8 cellular contexts compared by ENCODE assay signal in the genomic region with DNA sequence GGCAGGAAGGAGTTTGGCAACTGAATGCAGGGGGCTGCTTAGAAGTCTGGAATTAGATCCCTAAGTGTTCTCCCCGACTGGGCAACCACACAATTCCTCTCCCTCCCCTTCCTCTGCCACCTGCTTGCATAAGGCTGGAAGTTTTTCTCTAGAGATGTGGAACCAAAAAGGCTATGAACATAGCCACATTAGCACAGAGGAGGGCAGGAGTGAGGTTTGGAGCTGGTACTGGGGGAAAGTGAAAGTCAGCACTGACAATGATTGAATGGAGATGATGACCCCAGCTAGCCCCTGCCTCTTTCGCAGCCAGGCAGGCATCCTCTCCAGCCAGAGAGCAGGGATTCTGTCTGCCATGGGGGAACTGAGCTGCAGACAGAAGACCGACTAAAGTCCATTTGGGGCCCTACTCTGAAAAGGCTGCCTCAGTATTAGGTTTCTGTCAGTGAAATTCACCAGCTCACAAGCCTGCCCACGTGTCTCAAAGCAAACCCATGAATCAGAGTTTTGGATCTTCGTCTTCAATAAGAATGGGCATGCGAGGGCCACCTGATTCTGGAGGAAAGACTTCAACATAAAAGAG.
DNase-seq lines count a peak whose midpoint lies in the region; ATAC-seq and TF ChIP-seq lines count a peak whose summit lies in the region.

No MANE protein-coding gene starts in this region.

- peaks cover 12% of the 10 kb centered on the region for H3K4me1 ChIP-seq in DND-41 (ENCODE audit: insufficient read depth, low read length)

- ATAC-seq in DND-41 (ENCODE audit: insufficient read depth, low read depth): peak; percentile 78
- no peak for ATAC-seq in natural killer cell treated with Interleukin-12 subunit alpha and Interleukin-12 subunit beta and Interleukin-15 and Interleukin-18, amount 100 ng/mL, for 72 hours
- no peak for ATAC-seq in GM19395 (IDR thresholded peaks at IDR 0.05; ENCODE audit: unreplicated experiment)
- ATAC-seq in GM18907 (IDR thresholded peaks at IDR 0.05; ENCODE audit: unreplicated experiment): no peak

- DNase-seq in DND-41 (peak; percentile 18), NCI-H146 (lab: John Stamatoyannopoulos, UW) (peak; percentile 26), coronary artery (ENCODE audit: low spot score) (no peak), DMS53 (lab: John Stamatoyannopoulos, UW) (no peak), kidney glomerular epithelial cell (lab: John Stamatoyannopoulos, UW) (no peak)
- DNase-seq in natural killer cell treated with Interleukin-12 subunit alpha and Interleukin-12 subunit beta and Interleukin-15 and Interleukin-18, amount 100 ng/mL, for 72 hours (ENCODE audit: low spot score): no peak

- H3K27me3 Mint-ChIP-seq in natural killer cell treated with Interleukin-12 subunit alpha and Interleukin-12 subunit beta and Interleukin-15 and Interleukin-18, amount 100 ng/mL, for 72 hours: no peaks in the 10 kb centered on the region

- no peaks in the 10 kb centered on the region for H3K79me2 ChIP-seq in DND-41 (ENCODE audit: insufficient read depth, low read length)

- H3K27ac Mint-ChIP-seq in natural killer cell treated with Interleukin-12 subunit alpha and Interleukin-12 subunit beta and Interleukin-15 and Interleukin-18, amount 100 ng/mL, for 72 hours: peak overlapping the region; percentile 24 to 78

- no peaks in the 10 kb centered on the region for H3K36me3 Mint-ChIP-seq in natural killer cell treated with Interleukin-12 subunit alpha and Interleukin-12 subunit beta and Interleukin-15 and Interleukin-18, amount 100 ng/mL, for 72 hours

- H3K9ac ChIP-seq in DND-41 (ENCODE audit: low read depth, low read length): no peak overlapping the region

- H3K4me3 ChIP-seq in DND-41 (ENCODE audit: low read depth in 1 of 2, low read length in 2 of 2): no peak overlapping the region
- peak overlapping the region; percentile 35 for H3K4me3 ChIP-seq in coronary artery

- peaks cover 11 to 16% of the 10 kb centered on the region in 2 donors for H3K4me1 Mint-ChIP-seq in natural killer cell treated with Interleukin-12 subunit alpha and Interleukin-12 subunit beta and Interleukin-15 and Interleukin-18, amount 100 ng/mL, for 72 hours (ENCODE audit: low read depth in 2 of 2)

- no peaks in the 10 kb centered on the region for H3K27me3 ChIP-seq in DND-41 (ENCODE audit: insufficient read depth, low read length, poor library complexity)

- H3K4me2 ChIP-seq in DND-41 (ENCODE audit: insufficient read depth, low read length): peak overlapping the region; percentile 16; the same call in 1 of the 2 replicates

- peak overlapping the region; percentile 71 for H3K4me3 Mint-ChIP-seq in natural killer cell treated with Interleukin-12 subunit alpha and Interleukin-12 subunit beta and Interleukin-15 and Interleukin-18, amount 100 ng/mL, for 72 hours

- no peaks in the 10 kb centered on the region for H3K9me3 ChIP-seq in DND-41 (ENCODE audit: insufficient read depth, low read length, severe bottlenecking)

- H3K36me3 ChIP-seq in DND-41 (ENCODE audit: insufficient read depth, low read length): no peaks in the 10 kb centered on the region

- H3K9me3 Mint-ChIP-seq in natural killer cell treated with Interleukin-12 subunit alpha and Interleukin-12 subunit beta and Interleukin-15 and Interleukin-18, amount 100 ng/mL, for 72 hours: peaks cover 3% of the 10 kb centered on the region

- no peak overlapping the region for H2AFZ ChIP-seq in DND-41 (ENCODE audit: low read depth, low read length)

- H3K27ac ChIP-seq in DND-41 (ENCODE audit: low read length) (no peak overlapping the region), coronary artery (no peak overlapping the region)

- TF ChIP-seq CTCF in DND-41 (IDR thresholded peaks at IDR 0.05; ENCODE audit: borderline replicate concordance, extremely low read depth, low read length, poor library complexity, severe bottlenecking) (peak; percentile 27), coronary artery (IDR thresholded peaks at IDR 0.05) (no peak)

- no peaks in the 10 kb centered on the region for H4K20me1 ChIP-seq in DND-41 (ENCODE audit: insufficient read depth, low read length)

Comparison
In these comparisons a context has a peak if more than half of its experiments do, and no peak if none do; other contexts are left out.
1. DNase-seq: peak in DND-41 (single experiment) and NCI-H146 (single experiment); none in coronary artery (single experiment), natural killer cell treated with Interleukin-12 subunit alpha and Interleukin-12 subunit beta and Interleukin-15 and Interleukin-18, amount 100 ng/mL, for 72 hours (single experiment), DMS53 (single experiment) and kidney glomerular epithelial cell (single experiment).